ENCODE assay signal across 10 cellular contexts in genomic region chrX:40168183-40169015, GRCh38.
DNase-seq lines count a peak whose midpoint lies in the region; ATAC-seq and TF ChIP-seq lines count a peak whose summit lies in the region.
"Had no signal": no experiment of that assay in that cellular context is flagged by ENCODE, and none has a peak within 500 bp of the region (broad histone marks: within the 10 kb centered on the region; RNA-seq: fewer than 3 reads in every experiment).

No MANE protein-coding gene starts in this region.

- no peaks in the 10 kb centered on the region for H3K27me3 Mint-ChIP-seq in stimulated activated naive CD8-positive, alpha-beta T cell treated with anti-CD3 and anti-CD28 coated beads, Interleukin-15, Interleukin-2, amounts not matched to agents 100 ng/mL and 50 ng/mL, for 24 hours
- peaks cover 19% of the 10 kb centered on the region for H3K27me3 Mint-ChIP-seq in mesothelial cell of epicardium (ENCODE audit: low read depth)
- H3K27me3 Mint-ChIP-seq: central memory CD8-positive, alpha-beta T cell had no signal

- ATAC-seq in stimulated activated naive CD8-positive, alpha-beta T cell treated with anti-CD3 and anti-CD28 coated beads, Interleukin-15, Interleukin-2, amounts not matched to agents 100 U/mL and 50 U/mL, for 24 hours = no peak
- ATAC-seq in activated CD4-positive, CD25-positive, alpha-beta regulatory T cell treated with anti-CD3 and anti-CD28 coated beads, Interleukin-2, amount 50 U/mL, for 24 hours = no peak
- ATAC-seq: PC-3 had no signal

- H3K4me1 ChIP-seq in ascending aorta = peaks cover 3 to 5% of the 10 kb centered on the region in 2 donors

- H3K4me3 ChIP-seq in ascending aorta = peak overlapping the region; percentile 47 to 60

- peak overlapping the region; percentile 85 for H3K4me3 Mint-ChIP-seq in stimulated activated naive CD8-positive, alpha-beta T cell treated with anti-CD3 and anti-CD28 coated beads, Interleukin-15, Interleukin-2, amounts not matched to agents 100 ng/mL and 50 ng/mL, for 24 hours
- H3K4me3 Mint-ChIP-seq in mesothelial cell of epicardium = peak overlapping the region; percentile 69

- intact Hi-C loops in ascending aorta (cut with DNase I) = loop anchor here (5.0 kb wide), 1 partner anchor 521 kb away; no protein-coding TSS in a partner anchor

- no peaks in the 10 kb centered on the region for H3K9me3 Mint-ChIP-seq in stimulated activated naive CD8-positive, alpha-beta T cell treated with anti-CD3 and anti-CD28 coated beads, Interleukin-15, Interleukin-2, amounts not matched to agents 100 ng/mL and 50 ng/mL, for 24 hours
- H3K9me3 Mint-ChIP-seq in mesothelial cell of epicardium = peaks cover 7% of the 10 kb centered on the region
- H3K9me3 Mint-ChIP-seq: central memory CD8-positive, alpha-beta T cell had no signal

- H3K36me3 Mint-ChIP-seq in stimulated activated naive CD8-positive, alpha-beta T cell treated with anti-CD3 and anti-CD28 coated beads, Interleukin-15, Interleukin-2, amounts not matched to agents 100 ng/mL and 50 ng/mL, for 24 hours (ENCODE audit: low read depth) = peaks cover 10% of the 10 kb centered on the region
- H3K36me3 Mint-ChIP-seq in mesothelial cell of epicardium = no peaks in the 10 kb centered on the region

- TF ChIP-seq CTCF in ascending aorta (IDR thresholded peaks at IDR 0.05) (no peak), mesothelial cell of epicardium (IDR thresholded peaks at IDR 0.05; ENCODE audit: unreplicated experiment) (no peak)

- H3K4me1 Mint-ChIP-seq in stimulated activated naive CD8-positive, alpha-beta T cell treated with anti-CD3 and anti-CD28 coated beads, Interleukin-15, Interleukin-2, amounts not matched to agents 100 ng/mL and 50 ng/mL, for 24 hours (ENCODE audit: low read depth) = peaks cover 47% of the 10 kb centered on the region
- peaks cover 57% of the 10 kb centered on the region for H3K4me1 Mint-ChIP-seq in mesothelial cell of epicardium

- H3K27ac Mint-ChIP-seq in stimulated activated naive CD8-positive, alpha-beta T cell treated with anti-CD3 and anti-CD28 coated beads, Interleukin-15, Interleukin-2, amounts not matched to agents 100 ng/mL and 50 ng/mL, for 24 hours = peak overlapping the region; percentile 71
- peak overlapping the region; percentile 95 for H3K27ac Mint-ChIP-seq in mesothelial cell of epicardium

- H3K27me3 ChIP-seq in ascending aorta = no peaks in the 10 kb centered on the region

- no peaks in the 10 kb centered on the region for H3K9me3 ChIP-seq in ascending aorta

- no peak for DNase-seq in stimulated activated naive CD8-positive, alpha-beta T cell treated with anti-CD3 and anti-CD28 coated beads, Interleukin-15, Interleukin-2, amounts not matched to agents 100 U/mL and 50 U/mL, for 24 hours
- DNase-seq in ascending aorta (ENCODE audit: low spot score in 2 of 2) = no peak
- no peak for DNase-seq in mesothelial cell of epicardium (ENCODE audit: low spot score in 2 of 2, unreplicated experiment in 2 of 2)
- DNase-seq in superior temporal gyrus (ENCODE audit: extremely low spot score) = no peak
- no peak for DNase-seq in AG20443 (ENCODE audit: low spot score)
- no peak for DNase-seq in RPMI8226

- H3K36me3 ChIP-seq in ascending aorta = no peaks in the 10 kb centered on the region

- H3K27ac ChIP-seq in ascending aorta = no peak overlapping the region
